ENCODE assay signal across 8 cellular contexts in the genomic region with DNA sequence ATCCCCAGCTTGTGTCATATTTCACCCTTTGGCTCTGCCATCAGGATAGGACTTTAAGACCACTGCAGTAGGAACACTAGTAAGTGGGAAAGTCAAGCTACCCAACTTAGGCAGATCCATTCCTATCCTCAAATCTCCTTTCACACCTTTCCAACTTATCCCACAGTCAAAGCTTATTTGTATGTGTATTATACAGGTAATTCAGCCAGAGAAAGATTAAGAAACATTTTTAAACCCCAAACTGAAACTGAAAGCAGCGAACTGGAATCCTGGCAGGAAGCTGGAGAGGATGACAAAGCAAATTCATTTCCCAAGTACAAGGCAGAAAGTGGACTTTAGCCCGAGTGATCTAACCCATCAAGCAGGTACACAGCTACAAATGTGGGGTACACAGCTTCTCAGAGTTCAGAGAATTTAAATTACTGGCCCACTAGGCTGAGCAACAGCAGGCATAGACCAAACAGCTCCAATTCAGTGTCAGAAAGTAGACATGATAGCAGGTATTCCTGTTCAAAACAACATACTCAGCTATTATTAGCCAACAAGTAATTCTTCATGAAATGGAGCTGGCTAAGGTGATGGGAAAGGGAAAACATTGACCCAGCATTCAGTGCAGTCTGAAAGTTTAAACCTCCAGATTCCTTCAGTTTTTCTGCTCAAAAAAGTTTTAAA. TPM values are rescaled to one million over a fixed set of nuclear protein-coding genes. Genes with fewer than 3 reads are reported as not detected.
DNase-seq lines count a peak whose midpoint lies in the region; TF ChIP-seq lines count a peak whose summit lies in the region.

No MANE protein-coding gene starts in this region.

- H3K9me3 ChIP-seq in endodermal cell (ENCODE audit: control insufficient read depth, low read length) (no peaks in the 10 kb centered on the region), mucosa of rectum (ENCODE audit: control insufficient read depth in 2 of 2, low read length in 2 of 2) (no peaks in the 10 kb centered on the region), vagina (no peaks in the 10 kb centered on the region)

- CTCF ChIA-PET in Calu3 (lab: Charles Lee) = interaction anchor here (0.6 to 2.9 kb wide), 23 partner anchors 14 to 1401 kb away, joined by 3 to 18 read pairs (median 4); partner anchors contain the start of genes BLTP3A, ILRUN, SNRPC and TAF11

- H3K4me1 ChIP-seq in endodermal cell (ENCODE audit: control insufficient read depth, insufficient read depth, low read length) (peaks cover 8% of the 10 kb centered on the region), mucosa of rectum (ENCODE audit: control insufficient read depth in 2 of 2, insufficient read depth in 2 of 2, low read length in 2 of 2) (peaks cover 19 to 22% of the 10 kb centered on the region in 2 donors), vagina (peaks cover 35% of the 10 kb centered on the region)

- DNase-seq in Calu3 (peak; percentile 74), SK-N-DZ (ENCODE audit: low spot score) (peak; percentile 16), endodermal cell (no peak), vagina (ENCODE audit: extremely low spot score in 2 of 2) (no peak), GOT3 (lab: John Stamatoyannopoulos, UW) (no peak), UCSD-AML1 (lab: John Stamatoyannopoulos, UW; ENCODE audit: unreplicated experiment) (no peak)

- H3K27me3 Mint-ChIP-seq in Calu3 (ENCODE audit: unreplicated experiment) = no peaks in the 10 kb centered on the region
- no peaks in the 10 kb centered on the region for H3K27me3 Mint-ChIP-seq in endodermal cell (ENCODE audit: insufficient read depth)

- H3K9me3 Mint-ChIP-seq in Calu3 (ENCODE audit: low read depth, unreplicated experiment) = no peaks in the 10 kb centered on the region
- H3K9me3 Mint-ChIP-seq in endodermal cell = no peaks in the 10 kb centered on the region

- peak overlapping the region; percentile 90 for H3K27ac Mint-ChIP-seq in Calu3 (ENCODE audit: unreplicated experiment)
- peak overlapping the region; percentile 83 for H3K27ac Mint-ChIP-seq in endodermal cell

- H3K4me3 ChIP-seq in endodermal cell (ENCODE audit: low read length) = no peak overlapping the region
- peak overlapping the region; percentile 68 to 78 for H3K4me3 ChIP-seq in mucosa of rectum (ENCODE audit: low read length in 2 of 2)
- H3K4me3 ChIP-seq in vagina = peak overlapping the region; percentile 36 to 44

- H3K27me3 ChIP-seq in endodermal cell (ENCODE audit: control insufficient read depth, insufficient read depth, low read length, poor library complexity, severe bottlenecking) (no peaks in the 10 kb centered on the region), mucosa of rectum (ENCODE audit: control insufficient read depth in 2 of 2, insufficient read depth in 2 of 2, low read length in 2 of 2) (no peaks in the 10 kb centered on the region), vagina (no peaks in the 10 kb centered on the region)

- TF ChIP-seq EP300 in Ishikawa (IDR thresholded peaks at IDR 0.05; ENCODE audit: borderline replicate concordance) = no peak

- peaks cover 38% of the 10 kb centered on the region for H3K36me3 Mint-ChIP-seq in Calu3 (ENCODE audit: insufficient read depth, unreplicated experiment)
- H3K36me3 Mint-ChIP-seq in endodermal cell (ENCODE audit: low read depth) = peaks cover 13% of the 10 kb centered on the region

- intact Hi-C loops in Calu3 (cut with micrococcal nuclease; ENCODE audit: unreplicated experiment) (loop anchor here (5.0 kb wide), 1 partner anchor 35 kb away; no protein-coding TSS in a partner anchor), vagina (cut with DNase I) (no loop called here)

- BruUV-seq in Calu3 (replicated peaks; lab: Mats Ljungman, UMichigan) = no TSS peak

- H3K9ac ChIP-seq in endodermal cell (ENCODE audit: extremely low read depth, low read length, poor library complexity, severe bottlenecking) (no peak overlapping the region), mucosa of rectum (ENCODE audit: low read depth in 1 of 2, low read length in 2 of 2) (peak overlapping the region; percentile 62 to 74)

- no peak for TF ChIP-seq POLR2A in vagina (IDR thresholded peaks at IDR 0.05)

- no peak for TF ChIP-seq CTCF in Calu3 (IDR thresholded peaks at IDR 0.05; ENCODE audit: unreplicated experiment)
- no peak for TF ChIP-seq CTCF in endodermal cell (conservative IDR thresholded peaks at IDR 0.05)
- TF ChIP-seq CTCF in vagina (IDR thresholded peaks at IDR 0.05) = no peak

- peak overlapping the region; percentile 9 for H3K27ac ChIP-seq in endodermal cell (ENCODE audit: low read depth, low read length)
- peak overlapping the region; percentile 89 to 91 for H3K27ac ChIP-seq in mucosa of rectum (ENCODE audit: low read depth in 2 of 2, low read length in 2 of 2)
- H3K27ac ChIP-seq in vagina = peak overlapping the region; percentile 84

- H3K4me3 Mint-ChIP-seq in Calu3 (ENCODE audit: low read depth, unreplicated experiment) (peak overlapping the region; percentile 69), endodermal cell (no peak overlapping the region)

- H3K36me3 ChIP-seq in endodermal cell (ENCODE audit: control insufficient read depth, insufficient read depth, low read length) (peaks cover 11% of the 10 kb centered on the region), mucosa of rectum (ENCODE audit: control insufficient read depth in 2 of 2, insufficient read depth in 2 of 2, low read length in 2 of 2) (peaks cover 4 to 7% of the 10 kb centered on the region in 2 donors), vagina (peaks cover 0 to 6% of the 10 kb centered on the region in 2 donors)

- WGBS in endodermal cell (ENCODE audit: insufficient coverage in 1 of 2, insufficient read length in 1 of 2), 2 experiments = 75 to 79% methylated on average over 2 of the region's 2 CpGs

- H3K4me1 Mint-ChIP-seq in Calu3 (ENCODE audit: low read depth, unreplicated experiment) (peaks cover 42% of the 10 kb centered on the region), endodermal cell (peaks cover 21% of the 10 kb centered on the region)

- no peak for TF ChIP-seq RAD21 in Ishikawa (IDR thresholded peaks at IDR 0.05; ENCODE audit: low read depth)

TF ChIP-seq in Ishikawa, 13 proteins besides CTCF, POLR2A, EP300 and RAD21:
- TF ChIP-seq ZBTB7A (IDR thresholded peaks at IDR 0.05; ENCODE audit: low read depth) = no peak
- TF ChIP-seq NFIC (IDR thresholded peaks at IDR 0.05) = peak; percentile 61
- TF ChIP-seq TCF12 (IDR thresholded peaks at IDR 0.05; ENCODE audit: low read depth) = 0 out of 2 replicates have a peak, but pooled peaks have one; percentile 21
TF ChIP-seq in Ishikawa: peak in this region for 2.

RNA-seq across cellular contexts. Expression of gene ILRUN, which starts 39.1 kb away (rescaled TPM):
- total RNA-seq in Calu3 (2022) (137 and 145 TPM in 2 replicates), endodermal cell (10 to 100 TPM; 73.0 to 90.5 TPM), vagina (48.4 TPM)
- polyA plus RNA-seq in SK-N-DZ (2014; cell fraction: cytosol; rRNA removed) = 17.4 and 21.9 TPM in 2 replicates
- polyA plus RNA-seq in SK-N-DZ (2014; cell fraction: nucleus; rRNA removed) = 9.5 and 12.0 TPM in 2 replicates
- polyA plus RNA-seq in endodermal cell (2013, experiment 1 of 2) = 38.0 TPM
- 36.6 TPM for polyA plus RNA-seq in endodermal cell (2013, experiment 2 of 2)

Comparison
In these comparisons a context has a peak if more than half of its experiments do, and no peak if none do; other contexts are left out.
1. DNase-seq: peak in Calu3 (single experiment) and SK-N-DZ (single experiment); none in endodermal cell (single experiment), vagina (0 of 2), GOT3 (single experiment) and UCSD-AML1 (single experiment).
2. H3K27ac ChIP-seq: peak in every context shown above with its lines; median percentile 90 in mucosa of rectum; 84 in vagina; 9 in endodermal cell.